27 cellular contexts compared by ENCODE assay signal in the genomic region with DNA sequence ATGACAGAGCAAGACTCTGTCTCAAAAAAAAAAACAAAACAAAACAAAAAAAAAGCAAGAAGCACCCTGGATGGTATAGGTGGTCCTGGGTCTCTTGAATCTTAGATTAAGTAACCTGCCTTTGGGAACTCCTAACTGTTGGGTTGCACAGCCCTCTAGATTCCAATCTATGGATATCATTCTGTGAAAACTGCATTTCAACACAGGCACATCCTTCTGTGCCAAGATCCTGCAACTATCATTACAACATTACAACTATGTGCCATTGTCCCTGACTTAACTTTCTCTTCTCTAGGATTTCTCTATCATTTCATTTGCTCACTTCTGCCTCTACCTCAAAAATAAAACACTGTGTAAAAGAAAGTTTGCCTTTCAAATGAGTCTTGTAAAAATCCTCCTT. TPM values are rescaled to one million over a fixed set of nuclear protein-coding genes. Genes with fewer than 3 reads are reported as not detected.
DNase-seq lines count a peak whose midpoint lies in the region; ATAC-seq and TF ChIP-seq lines count a peak whose summit lies in the region.
"Had no signal": no experiment of that assay in that cellular context is flagged by ENCODE, and none has a peak within 500 bp of the region (broad histone marks: within the 10 kb centered on the region; RNA-seq: fewer than 3 reads in every experiment).

No MANE protein-coding gene starts in this region.

- TF ChIP-seq RAD21 in IMR-90 (IDR thresholded peaks at IDR 0.05; ENCODE audit: low read length) = no peak
- no peak for TF ChIP-seq RAD21 in SK-N-SH (IDR thresholded peaks at IDR 0.05; ENCODE audit: low read length)

- H3K79me1 ChIP-seq in IMR-90 (ENCODE audit: low read depth in 1 of 2, low read length in 2 of 2) = no peaks in the 10 kb centered on the region

- H4K20me1 ChIP-seq in IMR-90 (ENCODE audit: insufficient read depth, low read length) = no peaks in the 10 kb centered on the region
- no peaks in the 10 kb centered on the region for H4K20me1 ChIP-seq in SK-N-SH (ENCODE audit: insufficient read depth)
- H4K20me1 ChIP-seq: BLaER1 treated with 17β-estradiol and CSF1 and Interleukin-3, amounts not matched to agents 10 nM and 100 nM had no signal

- no peak overlapping the region for H3K56ac ChIP-seq in IMR-90 (ENCODE audit: extremely low read depth, insufficient read depth, low read length)

- no peaks in the 10 kb centered on the region for H3K79me2 ChIP-seq in SK-N-SH (ENCODE audit: insufficient read depth)

- H3K27ac ChIP-seq in IMR-90 (ENCODE audit: insufficient read depth, low read length) = no peak overlapping the region
- H3K27ac ChIP-seq in psoas muscle = peak overlapping the region; percentile 12
- H3K27ac ChIP-seq in ascending aorta = no peak overlapping the region
- H3K27ac ChIP-seq in SK-N-SH (ENCODE audit: low read depth in 2 of 2, low read length in 1 of 2) = no peak overlapping the region
- H3K27ac ChIP-seq: BLaER1 treated with 17β-estradiol and CSF1 and Interleukin-3, amounts not matched to agents 10 nM and 100 nM; transverse colon; WERI-Rb-1 had no signal

- POLR2A ChIA-PET in IMR-90 (lab: Charles Lee; ENCODE audit: unreplicated experiment) = interaction anchor here (0.6 kb wide), 1 partner anchor 19 kb away, joined by 13 read pairs; no protein-coding TSS in a partner anchor
- POLR2A ChIA-PET in SK-N-SH (lab: Yijun Ruan, JAX) = no interaction called here

- H4K8ac ChIP-seq in IMR-90 (ENCODE audit: low read depth in 2 of 2, low read length in 2 of 2) = no peak overlapping the region

- no peaks in the 10 kb centered on the region for H3K9me2 ChIP-seq in SK-N-SH

- ATAC-seq in IMR-90 (ENCODE audit: low read depth) (no peak), psoas muscle (peak; percentile 49 to 93 (median 83)), GM21526 (IDR thresholded peaks at IDR 0.05; ENCODE audit: low FRiP score, unreplicated experiment) (no peak)
- ATAC-seq: left ventricle myocardium superior; Right ventricle myocardium inferior; stimulated activated naive CD8-positive, alpha-beta T cell treated with anti-CD3 and anti-CD28 coated beads, Interleukin-15, amount 100 ng/mL, for 72 hours had no signal

- H2BK5ac ChIP-seq in IMR-90 (ENCODE audit: low read depth, low read length, poor library complexity, severe bottlenecking) = no peak overlapping the region

- no peak overlapping the region for H4K91ac ChIP-seq in IMR-90 (ENCODE audit: insufficient read depth, low read depth, low read length)

- H2BK15ac ChIP-seq in IMR-90 (ENCODE audit: low read depth, low read length) = no peak overlapping the region

- TF ChIP-seq POLR2A in IMR-90 (IDR thresholded peaks at IDR 0.05; ENCODE audit: low read depth, low read length) = no peak

- H3K23ac ChIP-seq in IMR-90 (ENCODE audit: low read depth, low read length) = no peak overlapping the region

- no peak overlapping the region for H2AK5ac ChIP-seq in IMR-90 (ENCODE audit: low read depth, low read length)

- peak; percentile 55 for DNase-seq in AG10803 (ENCODE audit: low read depth)
- DNase-seq in IMR-90 = peak; percentile 22
- DNase-seq in fibroblast of peridontal ligament (ENCODE audit: extremely low read depth) = peak; percentile 50
- no peak for DNase-seq in psoas muscle
- no peak for DNase-seq in ascending aorta (ENCODE audit: low spot score in 2 of 2)
- DNase-seq in NCI-H82 treated with DMSO at 0.1 percent for 48 hours (lab: John Stamatoyannopoulos, UW; ENCODE audit: unreplicated experiment) = no peak
- no peak for DNase-seq in SK-N-SH
- DNase-seq: activated CD4-positive, alpha-beta T cell treated with anti-CD3 and anti-CD28 coated beads for 48 hours; activated gamma-delta T cell; activated T-cell treated with anti-CD3 and anti-CD28 coated beads, Interleukin-2, amount 50 U/mL, for 1 hour; Caco-2; effector memory CD4-positive, alpha-beta T cell; erythroblast; GF-D8; HFFc6; left ventricle myocardium superior; naive B cell; NCI-H510A treated with DMSO at 0.1 percent for 48 hours; small intestine; stimulated activated CD4-positive, alpha-beta T cell treated with anti-CD3 and anti-CD28 coated beads, Interleukin-1b, Interleukin-23, amount 100 ng/mL, for 48 hours; stimulated activated CD8-positive, alpha-beta memory T cell treated with anti-CD3 and anti-CD28 coated beads, Interleukin-4, amount 100 ng/mL, for 48 hours; stimulated activated naive CD8-positive, alpha-beta T cell treated with anti-CD3 and anti-CD28 coated beads, Interleukin-15, amount 100 ng/mL, for 72 hours; transverse colon; WERI-Rb-1 had no signal

- TF ChIP-seq CTCF in AG10803 (conservative IDR thresholded peaks at IDR 0.05; ENCODE audit: low read length) (no peak), IMR-90 (conservative IDR thresholded peaks at IDR 0.05; ENCODE audit: low read depth, low read length) (no peak), psoas muscle (IDR thresholded peaks at IDR 0.05) (no peak), ascending aorta (IDR thresholded peaks at IDR 0.05) (no peak), SK-N-SH (IDR thresholded peaks at IDR 0.05) (no peak)

- peaks cover 16% of the 10 kb centered on the region for H3K27me3 ChIP-seq in IMR-90 (ENCODE audit: control insufficient read depth, insufficient read depth, low read length)
- no peaks in the 10 kb centered on the region for H3K27me3 ChIP-seq in psoas muscle (ENCODE audit: insufficient read depth in 3 of 3, low read length in 2 of 3)
- H3K27me3 ChIP-seq in ascending aorta = no peaks in the 10 kb centered on the region
- no peaks in the 10 kb centered on the region for H3K27me3 ChIP-seq in SK-N-SH (ENCODE audit: insufficient read depth)
- H3K27me3 ChIP-seq: BLaER1 treated with 17β-estradiol and CSF1 and Interleukin-3, amounts not matched to agents 10 nM and 100 nM; transverse colon had no signal

- no peaks in the 10 kb centered on the region for H3F3A ChIP-seq in SK-N-SH (replicated peaks; ENCODE audit: insufficient read depth)

- intact Hi-C loops in IMR-90 (cut with micrococcal nuclease) = no loop called here
- intact Hi-C loops in psoas muscle (cut with DNase I) = no loop called here
- intact Hi-C loops in ascending aorta (cut with DNase I) = no loop called here

- in situ Hi-C loops in IMR-90 (cut with MboI; ENCODE audit: low sequenced_read_pairs) = no loop called here

- no peaks in the 10 kb centered on the region for H3K36me3 ChIP-seq in IMR-90 (ENCODE audit: control insufficient read depth, insufficient read depth, low read length)
- peaks cover 0 to 24% of the 10 kb centered on the region in 2 donors for H3K36me3 ChIP-seq in psoas muscle (ENCODE audit: insufficient read depth in 1 of 2, low read depth in 1 of 2)
- H3K36me3 ChIP-seq in ascending aorta = peaks cover 6 to 10% of the 10 kb centered on the region in 2 donors
- H3K36me3 ChIP-seq in SK-N-SH (replicated peaks in 1 of 2; ENCODE audit: control insufficient read depth in 1 of 2, insufficient read depth in 2 of 2, low read length in 1 of 2) = peaks cover 8 to 18% of the 10 kb centered on the region in 2 experiments
- H3K36me3 ChIP-seq: BLaER1 treated with 17β-estradiol and CSF1 and Interleukin-3, amounts not matched to agents 10 nM and 100 nM had no signal

- no peak overlapping the region for H4K5ac ChIP-seq in IMR-90 (ENCODE audit: low read depth, low read length)

- H3K14ac ChIP-seq in IMR-90 (replicated peaks; ENCODE audit: low read depth, low read length) = no peak overlapping the region

- H2BK20ac ChIP-seq in IMR-90 (ENCODE audit: low read depth, low read length) = no peak overlapping the region

- CTCF ChIA-PET in IMR-90 (lab: Yijun Ruan, JAX) = interaction anchor here (1.7 kb wide), 1 partner anchor 11 kb away, joined by 5 read pairs; no protein-coding TSS in a partner anchor
- CTCF ChIA-PET in SK-N-SH (lab: Yijun Ruan, JAX) = interaction anchor here (0.6 to 1.0 kb wide), 2 partner anchors 61 to 203 kb away, joined by 3 read pairs; no protein-coding TSS in a partner anchor

- H3K4me3 ChIP-seq in AG10803 (ENCODE audit: low read length) (no peak overlapping the region), IMR-90 (ENCODE audit: insufficient read depth, low read depth, low read length) (no peak overlapping the region), psoas muscle (no peak overlapping the region), ascending aorta (no peak overlapping the region), SK-N-SH (ENCODE audit: low read depth in 2 of 2, low read length in 1 of 2) (no peak overlapping the region)
- H3K4me3 ChIP-seq: BLaER1 treated with 17β-estradiol and CSF1 and Interleukin-3, amounts not matched to agents 10 nM and 100 nM; transverse colon had no signal

- no peaks in the 10 kb centered on the region for H3K9me1 ChIP-seq in IMR-90 (ENCODE audit: insufficient read depth, low read length)

- H2AK9ac ChIP-seq in IMR-90 (replicated peaks; ENCODE audit: low read depth, low read length, poor library complexity) = no peak overlapping the region

- H3K9ac ChIP-seq in IMR-90 (ENCODE audit: low read depth, low read length) (no peak overlapping the region), SK-N-SH (no peak overlapping the region)
- H3K9ac ChIP-seq: BLaER1 treated with 17β-estradiol and CSF1 and Interleukin-3, amounts not matched to agents 10 nM and 100 nM had no signal

- H3K18ac ChIP-seq in IMR-90 (ENCODE audit: low read depth, low read length) = no peak overlapping the region

- no peak overlapping the region for H3K4me2 ChIP-seq in IMR-90 (ENCODE audit: low read depth, low read length)
- no peak overlapping the region for H3K4me2 ChIP-seq in SK-N-SH
- H3K4me2 ChIP-seq: BLaER1 treated with 17β-estradiol and CSF1 and Interleukin-3, amounts not matched to agents 10 nM and 100 nM had no signal

- H3K4ac ChIP-seq in IMR-90 (ENCODE audit: low read depth, low read length) = no peak overlapping the region

- TF ChIP-seq EP300 in SK-N-SH (IDR thresholded peaks at IDR 0.05; ENCODE audit: borderline replicate concordance in 1 of 2, low read depth in 1 of 2, low read length in 1 of 2) = no peak

- H2BK120ac ChIP-seq in IMR-90 (ENCODE audit: low read depth, low read length) = no peak overlapping the region

- H2AFZ ChIP-seq in IMR-90 (replicated peaks; ENCODE audit: low read length, poor library complexity) = no peak overlapping the region
- H2AFZ ChIP-seq in SK-N-SH (ENCODE audit: low read depth) = no peak overlapping the region

- H3K9me3 ChIP-seq in IMR-90 (ENCODE audit: control insufficient read depth, insufficient read depth, low read length) (no peaks in the 10 kb centered on the region), psoas muscle (no peaks in the 10 kb centered on the region), ascending aorta (no peaks in the 10 kb centered on the region), SK-N-SH (no peaks in the 10 kb centered on the region)
- H3K9me3 ChIP-seq: BLaER1 treated with 17β-estradiol and CSF1 and Interleukin-3, amounts not matched to agents 10 nM and 100 nM; Caco-2; transverse colon had no signal

- H3K4me1 ChIP-seq in IMR-90 (ENCODE audit: control insufficient read depth, insufficient read depth, low read length) (no peaks in the 10 kb centered on the region; the same call in 1 of the 2 replicates), psoas muscle (peaks cover 38% of the 10 kb centered on the region), ascending aorta (no peaks in the 10 kb centered on the region), SK-N-SH (ENCODE audit: control insufficient read depth in 1 of 2, insufficient read depth in 2 of 2, low read depth in 1 of 2, low read length in 1 of 2) (peaks cover 0 to 5% of the 10 kb centered on the region in 2 experiments; a peak in 1 of 4 replicates)
- H3K4me1 ChIP-seq: Caco-2 had no signal

- BruUV-seq in IMR-90 (replicated peaks; lab: Mats Ljungman, UMichigan) = no TSS peak

- dilution Hi-C loops in IMR-90 (cut with HindIII; ENCODE audit: low sequenced_read_pairs, unreplicated experiment) = no loop called here

RNA-seq across cellular contexts. Expression of gene LGALSL, which starts 9.0 kb away (rescaled TPM):
- 1.7 and 2.9 TPM in 2 replicates for total RNA-seq in IMR-90 (2012; rRNA removed)
- polyA plus RNA-seq in IMR-90 (2012; rRNA removed) = 0.86 and 1.1 TPM in 2 replicates
- polyA plus RNA-seq in IMR-90 (2012; cell fraction: cytosol; rRNA removed) = 0.84 and 1.1 TPM in 2 replicates
- polyA plus RNA-seq in IMR-90 (2012; cell fraction: nucleus; rRNA removed; ENCODE audit: low replicate concordance) = 0.20 and 0.62 TPM in 2 replicates
- 10 to 100 TPM; 11.4 to 30.9 (median 23.2) TPM for total RNA-seq in psoas muscle
- 1 to 10 TPM; 3.6 to 4.6 (median 4.2) TPM for polyA plus RNA-seq in psoas muscle
- 35.4 TPM for total RNA-seq in ascending aorta
- 4.9 and 6.5 TPM in 2 replicates for polyA plus RNA-seq in SK-N-SH (2012; rRNA removed)
- 5.1 and 6.4 TPM in 2 replicates for polyA plus RNA-seq in SK-N-SH (2012; cell fraction: cytosol; rRNA removed)
- polyA plus RNA-seq in SK-N-SH (2012; cell fraction: nucleus; rRNA removed) = 2.8 and 3.3 TPM in 2 replicates

Comparison
In these comparisons a context has a peak if more than half of its experiments do, and no peak if none do; other contexts are left out.
1. DNase-seq: peak in AG10803 (single experiment), IMR-90 (single experiment) and fibroblast of peridontal ligament (single experiment); none in psoas muscle (0 of 2), ascending aorta (0 of 2), NCI-H82 treated with DMSO at 0.1 percent for 48 hours (single experiment) and SK-N-SH (single experiment).
2. ATAC-seq: peak in psoas muscle (4 of 4); none in IMR-90 (single experiment) and GM21526 (single experiment).